In genomic region chr21:34748862-34749261, GRCh38 we compare ENCODE assay signal across 40 cellular contexts.
"Had no signal": no experiment of that assay in that cellular context is flagged by ENCODE, and none has a peak within 500 bp of the region (broad histone marks: within the 10 kb centered on the region; RNA-seq: fewer than 3 reads in every experiment).

No MANE protein-coding gene starts in this region.

- H3K27ac ChIP-seq: adrenal gland, ascending aorta, body of pancreas, brain microvascular endothelial cell, breast epithelium, cardiac muscle cell had no signal

- H3K4me1 Mint-ChIP-seq: activated T-helper 17 cell treated with anti-CD3 and anti-CD28 coated beads, Interleukin-2, amount 50 U/mL, for 72 hours; central memory CD8-positive, alpha-beta T cell had no signal

- ATAC-seq: activated naive CD4-positive, alpha-beta T cell treated with anti-CD3 and anti-CD28 coated beads, Interleukin-2, amount 50 U/mL, for 72 hours; activated naive CD8-positive, alpha-beta T cell treated with anti-CD3 and anti-CD28 coated beads, Interleukin-2, amount 50 U/mL, for 24 hours; activated T-cell treated with anti-CD3 and anti-CD28 coated beads, Interleukin-2, amount 50 U/mL, for 4 hours; activated T-cell treated with anti-CD3 and anti-CD28 coated beads, Interleukin-2, amount 50 U/mL, for 72 hours; activated T-helper 17 cell treated with anti-CD3 and anti-CD28 coated beads, Interleukin-2, amount 50 U/mL, for 72 hours; body of pancreas had no signal

- H3K36me3 ChIP-seq: adrenal gland, ascending aorta, brain microvascular endothelial cell, breast epithelium, cardiac muscle cell had no signal

- H3K4me3 ChIP-seq: adrenal gland, ascending aorta, body of pancreas, breast epithelium, cardiac muscle cell had no signal

- H3K4me3 Mint-ChIP-seq: activated naive CD4-positive, alpha-beta T cell treated with anti-CD3 and anti-CD28 coated beads for 36 hours; activated naive CD4-positive, alpha-beta T cell treated with anti-CD3 and anti-CD28 coated beads, Interleukin-2, amount 10 ng/mL, durations not matched to agents 7 days and 5 days; activated naive CD4-positive, alpha-beta T cell treated with anti-CD3 and anti-CD28 coated beads, Interleukin-2, amount 50 U/mL, for 24 hours; activated naive CD8-positive, alpha-beta T cell; activated naive CD8-positive, alpha-beta T cell treated with anti-CD3 and anti-CD28 coated beads for 36 hours; activated naive CD8-positive, alpha-beta T cell treated with anti-CD3 and anti-CD28 coated beads, Interleukin-2, amount 10 ng/mL, durations not matched to agents 7 days and 5 days; activated naive CD8-positive, alpha-beta T cell treated with anti-CD3 and anti-CD28 coated beads, Interleukin-2, amount 50 U/mL, for 24 hours; activated T-cell treated with anti-CD3 and anti-CD28 coated beads, Interleukin-2, amount 50 U/mL, for 24 hours; activated T-cell treated with anti-CD3 and anti-CD28 coated beads, Interleukin-2, amount 50 U/mL, for 4 hours; activated T-cell treated with anti-CD3 and anti-CD28 coated beads, Interleukin-2, amount 50 U/mL, for 72 hours; activated T-helper 1 cell treated with anti-CD3 and anti-CD28 coated beads, Interleukin-12 subunit alpha, Interleukin-12 subunit beta, Interleukin-2, Interleukin-4 antibody, amounts not matched to agents 30 ng/mL and 10 ng/mL and 1 ng/mL, durations not matched to agents 14 hours and 24 hours and 36 hours; activated T-helper 17 cell treated with anti-CD3 and anti-CD28 coated beads, Interleukin-2, amount 50 U/mL, for 72 hours; brain; central memory CD8-positive, alpha-beta T cell had no signal

- H3K27ac Mint-ChIP-seq: activated naive CD4-positive, alpha-beta T cell treated with anti-CD3 and anti-CD28 coated beads for 36 hours; activated naive CD4-positive, alpha-beta T cell treated with anti-CD3 and anti-CD28 coated beads, Interleukin-2, amount 10 ng/mL, durations not matched to agents 7 days and 5 days; activated naive CD4-positive, alpha-beta T cell treated with anti-CD3 and anti-CD28 coated beads, Interleukin-2, amount 50 U/mL, for 24 hours; activated naive CD4-positive, alpha-beta T cell treated with anti-CD3 and anti-CD28 coated beads, Interleukin-2, amount 50 U/mL, for 72 hours; activated naive CD8-positive, alpha-beta T cell; activated naive CD8-positive, alpha-beta T cell treated with anti-CD3 and anti-CD28 coated beads for 36 hours; activated naive CD8-positive, alpha-beta T cell treated with anti-CD3 and anti-CD28 coated beads, Interleukin-2, amount 10 ng/mL, durations not matched to agents 7 days and 5 days; activated naive CD8-positive, alpha-beta T cell treated with anti-CD3 and anti-CD28 coated beads, Interleukin-2, amount 50 U/mL, for 24 hours; activated T-cell treated with anti-CD3 and anti-CD28 coated beads, Interleukin-2, amount 50 U/mL, for 24 hours; activated T-cell treated with anti-CD3 and anti-CD28 coated beads, Interleukin-2, amount 50 U/mL, for 72 hours; activated T-helper 1 cell treated with anti-CD3 and anti-CD28 coated beads, Interleukin-12 subunit alpha, Interleukin-12 subunit beta, Interleukin-2, Interleukin-4 antibody, amounts not matched to agents 30 ng/mL and 10 ng/mL and 1 ng/mL, durations not matched to agents 14 hours and 24 hours and 36 hours; activated T-helper 17 cell treated with anti-CD3 and anti-CD28 coated beads, Interleukin-2, amount 50 U/mL, for 72 hours; activated T-helper 2 cell treated with anti-CD3 and anti-CD28 coated beads, Interferon-gamma antibody, Interleukin-2, Interleukin-4, amounts not matched to agents 10 μg/mL and 5 μg/mL and 100 μg/mL, durations not matched to agents 14 hours and 24 hours and 36 hours; brain had no signal

- FAIRE-seq: astrocyte, bronchial epithelial cell had no signal

- H3K4me1 ChIP-seq: ascending aorta had no signal

- H3K27me3 ChIP-seq: adrenal gland, ascending aorta, body of pancreas, brain microvascular endothelial cell, breast epithelium had no signal

- H3K9me3 Mint-ChIP-seq: activated naive CD4-positive, alpha-beta T cell treated with anti-CD3 and anti-CD28 coated beads for 36 hours; activated naive CD4-positive, alpha-beta T cell treated with anti-CD3 and anti-CD28 coated beads, Interleukin-2, amount 10 ng/mL, durations not matched to agents 7 days and 5 days; activated naive CD4-positive, alpha-beta T cell treated with anti-CD3 and anti-CD28 coated beads, Interleukin-2, amount 50 U/mL, for 24 hours; activated naive CD4-positive, alpha-beta T cell treated with anti-CD3 and anti-CD28 coated beads, Interleukin-2, amount 50 U/mL, for 72 hours; activated naive CD8-positive, alpha-beta T cell treated with anti-CD3 and anti-CD28 coated beads for 36 hours; activated naive CD8-positive, alpha-beta T cell treated with anti-CD3 and anti-CD28 coated beads, Interleukin-2, amount 10 ng/mL, durations not matched to agents 7 days and 5 days; activated naive CD8-positive, alpha-beta T cell treated with anti-CD3 and anti-CD28 coated beads, Interleukin-2, amount 50 U/mL, for 24 hours; activated T-cell treated with anti-CD3 and anti-CD28 coated beads, Interleukin-2, amount 50 U/mL, for 24 hours; activated T-cell treated with anti-CD3 and anti-CD28 coated beads, Interleukin-2, amount 50 U/mL, for 4 hours; activated T-cell treated with anti-CD3 and anti-CD28 coated beads, Interleukin-2, amount 50 U/mL, for 72 hours; activated T-helper 1 cell treated with anti-CD3 and anti-CD28 coated beads, Interleukin-12 subunit alpha, Interleukin-12 subunit beta, Interleukin-2, Interleukin-4 antibody, amounts not matched to agents 30 ng/mL and 10 ng/mL and 1 ng/mL, durations not matched to agents 14 hours and 24 hours and 36 hours; activated T-helper 17 cell treated with anti-CD3 and anti-CD28 coated beads, Interleukin-2, amount 50 U/mL, for 72 hours; activated T-helper 2 cell treated with anti-CD3 and anti-CD28 coated beads, Interferon-gamma antibody, Interleukin-2, Interleukin-4, amounts not matched to agents 10 μg/mL and 5 μg/mL and 100 μg/mL, durations not matched to agents 14 hours and 24 hours and 36 hours; central memory CD8-positive, alpha-beta T cell had no signal

- H3K36me3 Mint-ChIP-seq: activated naive CD4-positive, alpha-beta T cell treated with anti-CD3 and anti-CD28 coated beads, Interleukin-2, amount 10 ng/mL, durations not matched to agents 7 days and 5 days; activated naive CD4-positive, alpha-beta T cell treated with anti-CD3 and anti-CD28 coated beads, Interleukin-2, amount 50 U/mL, for 24 hours; activated naive CD4-positive, alpha-beta T cell treated with anti-CD3 and anti-CD28 coated beads, Interleukin-2, amount 50 U/mL, for 72 hours; activated naive CD8-positive, alpha-beta T cell; activated naive CD8-positive, alpha-beta T cell treated with anti-CD3 and anti-CD28 coated beads for 36 hours; activated naive CD8-positive, alpha-beta T cell treated with anti-CD3 and anti-CD28 coated beads, Interleukin-2, amount 10 ng/mL, durations not matched to agents 7 days and 5 days; brain had no signal

- H3K9me3 ChIP-seq: adrenal gland, ascending aorta, body of pancreas, breast epithelium had no signal

- DNase-seq: activated effector memory CD4-positive, alpha-beta T cell treated with anti-CD3 and anti-CD28 coated beads, Interleukin-2, amount 50 U/mL, for 16 hours; activated effector memory CD4-positive, alpha-beta T cell treated with Interleukin-2 at 50 U/mL for 16 hours; activated gamma-delta T cell; activated gamma-delta T cell treated with Interleukin-2 at 50 U/mL for 16 hours; activated naive CD4-positive, alpha-beta T cell; activated naive CD4-positive, alpha-beta T cell treated with anti-CD3 and anti-CD28 coated beads for 36 hours; activated naive CD4-positive, alpha-beta T cell treated with anti-CD3 and anti-CD28 coated beads, Interleukin-2, amount 10 ng/mL, durations not matched to agents 7 days and 5 days; activated naive CD4-positive, alpha-beta T cell treated with anti-CD3 and anti-CD28 coated beads, Interleukin-2, amount 50 U/mL, for 16 hours; activated naive CD4-positive, alpha-beta T cell treated with Interleukin-2 at 50 U/mL for 16 hours; activated naive CD8-positive, alpha-beta T cell treated with anti-CD3 and anti-CD28 coated beads for 36 hours; activated naive CD8-positive, alpha-beta T cell treated with anti-CD3 and anti-CD28 coated beads, Interleukin-2, amount 10 ng/mL, durations not matched to agents 7 days and 5 days; activated naive CD8-positive, alpha-beta T cell treated with anti-CD3 and anti-CD28 coated beads, Interleukin-2, amount 50 U/mL, for 24 hours; activated T-cell treated with anti-CD3 and anti-CD28 coated beads, Interleukin-2, amount 50 U/mL, for 1 hour; activated T-cell treated with anti-CD3 and anti-CD28 coated beads, Interleukin-2, amount 50 U/mL, for 24 hours; activated T-cell treated with anti-CD3 and anti-CD28 coated beads, Interleukin-2, amount 50 U/mL, for 4 hours; activated T-cell treated with anti-CD3 and anti-CD28 coated beads, Interleukin-2, amount 50 U/mL, for 48 hours; activated T-cell treated with anti-CD3 and anti-CD28 coated beads, Interleukin-2, amount 50 U/mL, for 72 hours; adrenal gland; amniotic stem cell; amygdala; anterior cingulate cortex; aorta; body of pancreas; brain microvascular endothelial cell; caudate nucleus; central memory CD4-positive, alpha-beta T cell; cerebellar nuclear complex had no signal
